In the genomic region with DNA sequence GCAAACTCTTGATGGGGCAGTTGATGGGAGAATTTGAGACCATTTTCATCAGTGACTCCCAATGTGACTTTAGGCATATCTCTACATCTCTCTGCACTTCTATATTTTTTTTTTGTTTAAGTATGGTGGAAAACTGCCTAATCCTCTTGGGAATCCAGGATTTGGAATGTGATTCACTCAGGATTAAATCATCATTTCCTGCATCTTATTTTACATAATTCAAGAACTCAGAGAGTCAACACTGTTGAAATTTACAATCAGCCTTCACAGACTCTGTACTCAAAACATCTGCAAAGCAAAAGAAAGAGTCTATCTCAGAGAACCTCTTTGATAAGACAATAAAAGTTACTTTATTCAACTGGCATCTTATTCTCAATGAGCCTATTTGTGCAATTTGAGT, we compare ENCODE assay signal across 19 cellular contexts.
DNase-seq lines count a peak whose midpoint lies in the region; ATAC-seq, FAIRE-seq and TF ChIP-seq lines count a peak whose summit lies in the region.
"Had no signal": no experiment of that assay in that cellular context is flagged by ENCODE, and none has a peak within 500 bp of the region (broad histone marks: within the 10 kb centered on the region; RNA-seq: fewer than 3 reads in every experiment).

No MANE protein-coding gene starts in this region.

- H3K9me3 ChIP-seq in astrocyte (ENCODE audit: insufficient read depth, low read depth, low read length), result no peaks in the 10 kb centered on the region
- H3K9me3 ChIP-seq: BLaER1, Caco-2, HAP-1 had no signal

- TF ChIP-seq CTCF in astrocyte (IDR thresholded peaks at IDR 0.05; ENCODE audit: insufficient read depth, low read depth, low read length), result no peak
- TF ChIP-seq CTCF in fibroblast of mammary gland (conservative IDR thresholded peaks at IDR 0.05; ENCODE audit: control insufficient read depth, insufficient read depth, low read depth, low read length), result no peak

- no peak overlapping the region for H3K4me2 ChIP-seq in astrocyte (ENCODE audit: low read length)
- H3K4me2 ChIP-seq: BLaER1 had no signal

- no peak overlapping the region for H3K4me3 ChIP-seq in astrocyte (ENCODE audit: insufficient read depth, low read depth, low read length)
- H3K4me3 ChIP-seq in fibroblast of mammary gland (ENCODE audit: control insufficient read depth, low read depth, low read length), result no peak overlapping the region
- H3K4me3 ChIP-seq: BLaER1, HAP-1 had no signal

- peaks cover 2% of the 10 kb centered on the region for H3K27me3 Mint-ChIP-seq in astrocyte (ENCODE audit: low read depth, unreplicated experiment)

- CTCF ChIA-PET in HEK293T (lab: Yijun Ruan, JAX), result no interaction called here

- H3K27ac Mint-ChIP-seq in astrocyte (ENCODE audit: unreplicated experiment), result no peak overlapping the region
- H3K27ac Mint-ChIP-seq: CD8-positive, alpha-beta memory T cell; HFFc6 had no signal

- H2AFZ ChIP-seq in astrocyte (ENCODE audit: low read depth, low read length), result no peak overlapping the region

- no peaks in the 10 kb centered on the region for H3K36me3 ChIP-seq in astrocyte (ENCODE audit: insufficient read depth, low read length)
- H3K36me3 ChIP-seq: BLaER1, HAP-1 had no signal

- peaks cover 10% of the 10 kb centered on the region for H3K4me1 Mint-ChIP-seq in astrocyte (ENCODE audit: low read depth, unreplicated experiment)
- H3K4me1 Mint-ChIP-seq: CD8-positive, alpha-beta memory T cell had no signal

- H3K4me3 Mint-ChIP-seq in astrocyte (ENCODE audit: unreplicated experiment), result no peak overlapping the region
- H3K4me3 Mint-ChIP-seq: CD8-positive, alpha-beta memory T cell; HFFc6 had no signal

- H3K9ac ChIP-seq in astrocyte (ENCODE audit: low read length), result no peak overlapping the region
- H3K9ac ChIP-seq: BLaER1 had no signal

- POLR2A ChIA-PET in HEK293T (lab: Yijun Ruan, JAX), result no interaction called here

- peak; percentile 23 for FAIRE-seq in astrocyte (lab: Jason Lieb, UNC)
- FAIRE-seq: A204.1, GM19239, H1 had no signal

- no peak for ATAC-seq in stimulated activated naive CD8-positive, alpha-beta T cell treated with anti-CD3 and anti-CD28 coated beads, Interleukin-15, Interleukin-2, amounts not matched to agents 100 U/mL and 50 U/mL, for 24 hours
- ATAC-seq in HG02763 (IDR thresholded peaks at IDR 0.05; ENCODE audit: unreplicated experiment), result no peak

- DNase-seq in GM04504 (ENCODE audit: low read depth), result peak; percentile 24
- no peak for DNase-seq in astrocyte (ENCODE audit: low read depth)
- DNase-seq in fibroblast of mammary gland (ENCODE audit: low read depth), result peak; percentile 33
- no peak for DNase-seq in HEK293T (ENCODE audit: extremely low spot score)
- no peak for DNase-seq in HPDE6-E6E7 (ENCODE audit: extremely low spot score)
- DNase-seq in stimulated activated naive CD8-positive, alpha-beta T cell treated with anti-CD3 and anti-CD28 coated beads, Interleukin-15, Interleukin-2, amounts not matched to agents 100 U/mL and 50 U/mL, for 24 hours, result no peak
- DNase-seq: AML-193; Caco-2; CD8-positive, alpha-beta memory T cell; DND-41; GDM1; HFFc6 had no signal

- no peak overlapping the region for H3K27ac ChIP-seq in astrocyte (ENCODE audit: low read depth, low read length)
- H3K27ac ChIP-seq: BLaER1, HL-60 had no signal

- H3K4me1 ChIP-seq in astrocyte (ENCODE audit: insufficient read depth, low read length), result no peaks in the 10 kb centered on the region
- H3K4me1 ChIP-seq: BLaER1, Caco-2, HAP-1 had no signal

- no peaks in the 10 kb centered on the region for H4K20me1 ChIP-seq in astrocyte (ENCODE audit: insufficient read depth, low read length)
- H4K20me1 ChIP-seq: BLaER1 had no signal

- no peaks in the 10 kb centered on the region for H3K27me3 ChIP-seq in astrocyte (ENCODE audit: insufficient read depth, low read length)
- H3K27me3 ChIP-seq: BLaER1 had no signal

- peaks cover 8% of the 10 kb centered on the region for H3K9me3 Mint-ChIP-seq in astrocyte (ENCODE audit: unreplicated experiment)

- no peaks in the 10 kb centered on the region for H3K36me3 Mint-ChIP-seq in astrocyte (ENCODE audit: low read depth, unreplicated experiment)
- H3K36me3 Mint-ChIP-seq: CD8-positive, alpha-beta memory T cell had no signal

- no peaks in the 10 kb centered on the region for H3K79me2 ChIP-seq in astrocyte (ENCODE audit: insufficient read depth, low read length)

TF ChIP-seq in HEK293T, 16 proteins besides CTCF, POLR2A, EP300 and RAD21:
- TF ChIP-seq L3MBTL2 (conservative IDR thresholded peaks at IDR 0.05) (no peak), SUZ12 (IDR thresholded peaks at IDR 0.05) (no peak), CTBP1 (IDR thresholded peaks at IDR 0.05; ENCODE audit: borderline replicate concordance) (no peak)

Comparison
In these comparisons a context has a peak if more than half of its experiments do, and no peak if none do; other contexts are left out.
1. DNase-seq: peak in GM04504 (single experiment) and fibroblast of mammary gland (single experiment); none in astrocyte (single experiment), HEK293T (single experiment), HPDE6-E6E7 (single experiment) and stimulated activated naive CD8-positive, alpha-beta T cell treated with anti-CD3 and anti-CD28 coated beads, Interleukin-15, Interleukin-2, amounts not matched to agents 100 U/mL and 50 U/mL, for 24 hours (single experiment).